ENCODE assay signal across 6 cellular contexts in genomic region chr12:87085286-87085685, GRCh38.
"Had no signal": no experiment of that assay in that cellular context is flagged by ENCODE, and none has a peak within 500 bp of the region (broad histone marks: within the 10 kb centered on the region; RNA-seq: fewer than 3 reads in every experiment).

No MANE protein-coding gene starts in this region.

- DNase-seq: H9, HCEC 1CT, KBM-7 had no signal

- H3K4me3 ChIP-seq: GM23338 had no signal

- ATAC-seq: GM23338, HepG2 had no signal

- H3K27ac ChIP-seq: HL-60 had no signal
